ENCODE assay signal across 30 cellular contexts in the genomic region with DNA sequence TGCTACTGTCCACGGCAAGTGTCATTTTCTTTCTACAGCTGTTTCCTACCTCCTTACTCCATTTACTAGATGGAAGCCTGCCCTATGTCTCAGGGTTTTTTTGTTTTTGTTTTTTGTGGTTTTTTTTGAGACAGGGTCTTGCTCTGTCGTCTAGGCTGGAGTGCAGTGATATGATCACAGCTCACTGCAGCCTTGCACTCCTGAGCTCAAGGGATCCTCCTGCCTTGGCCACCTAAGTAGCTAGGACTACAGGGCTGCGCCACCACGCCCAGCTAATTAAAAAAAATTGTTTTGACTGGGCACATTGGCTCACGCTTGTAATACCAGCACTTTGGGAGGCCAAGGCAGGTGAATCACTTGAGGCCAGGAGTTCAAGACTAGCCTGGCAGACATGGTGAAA.
"Had no signal": no experiment of that assay in that cellular context is flagged by ENCODE, and none has a peak within 500 bp of the region (broad histone marks: within the 10 kb centered on the region; RNA-seq: fewer than 3 reads in every experiment).

No MANE protein-coding gene starts in this region.

- H3K27me3 ChIP-seq: colonic mucosa, esophagus squamous epithelium, heart right ventricle, left lung, ovary, sigmoid colon, stomach, thyroid gland had no signal

- H3K9me3 ChIP-seq: colonic mucosa, esophagus squamous epithelium, left lung, ovary, psoas muscle, sigmoid colon, thyroid gland had no signal

- FAIRE-seq: endometrium, islet of Langerhans had no signal

- H3K27ac ChIP-seq: colonic mucosa, esophagus squamous epithelium, heart right ventricle, left lung, ovary, psoas muscle, sigmoid colon, stomach, thyroid gland had no signal

- H3K4me1 Mint-ChIP-seq: nephron; stimulated activated effector memory CD8-positive, alpha-beta T cell treated with anti-CD3 and anti-CD28 coated beads, Interleukin-12 subunit alpha, Interleukin-12 subunit beta, amount 100 ng/mL, for 72 hours had no signal

- H3K27ac Mint-ChIP-seq: naive thymus-derived CD4-positive, alpha-beta T cell; nephron; stimulated activated effector memory CD8-positive, alpha-beta T cell treated with anti-CD3 and anti-CD28 coated beads, Interleukin-12 subunit alpha, Interleukin-12 subunit beta, amount 100 ng/mL, for 72 hours had no signal

- DNase-seq: colonic mucosa; dermis blood vessel endothelial cell; effector memory CD8-positive, alpha-beta T cell; erythroblast; esophagus squamous epithelium; foreskin melanocyte; glutamatergic neuron; heart right ventricle; hippocampal formation; left cardiac atrium; left lung; mesenchymal stem cell; midbrain; naive thymus-derived CD4-positive, alpha-beta T cell; nucleus accumbens; ovary; posterior cingulate gyrus; psoas muscle; right cardiac atrium; sigmoid colon; stimulated activated CD4-positive, alpha-beta T cell treated with anti-CD3 and anti-CD28 coated beads, Interleukin-2, amount 100 ng/mL, for 24 hours; stimulated activated CD4-positive, alpha-beta T cell treated with anti-CD3 and anti-CD28 coated beads, Interleukin-4, amount 100 ng/mL, for 24 hours; stimulated activated naive CD4-positive, alpha-beta T cell treated with Interleukin-2 at 50 U/mL for 16 hours; stomach; thyroid gland; trophoblast cell had no signal

- H3K36me3 Mint-ChIP-seq: stimulated activated effector memory CD8-positive, alpha-beta T cell treated with anti-CD3 and anti-CD28 coated beads, Interleukin-12 subunit alpha, Interleukin-12 subunit beta, amount 100 ng/mL, for 72 hours had no signal

- H3K4me1 ChIP-seq: colonic mucosa, esophagus squamous epithelium, heart right ventricle, left lung, psoas muscle, sigmoid colon, stomach, thyroid gland had no signal

- H3K4me3 Mint-ChIP-seq: effector memory CD8-positive, alpha-beta T cell; naive thymus-derived CD4-positive, alpha-beta T cell; nephron; stimulated activated effector memory CD8-positive, alpha-beta T cell treated with anti-CD3 and anti-CD28 coated beads, Interleukin-12 subunit alpha, Interleukin-12 subunit beta, amount 100 ng/mL, for 72 hours had no signal

- H3K9me3 Mint-ChIP-seq: effector memory CD8-positive, alpha-beta T cell; stimulated activated effector memory CD8-positive, alpha-beta T cell treated with anti-CD3 and anti-CD28 coated beads, Interleukin-12 subunit alpha, Interleukin-12 subunit beta, amount 100 ng/mL, for 72 hours had no signal

- H3K36me3 ChIP-seq: colonic mucosa, esophagus squamous epithelium, heart right ventricle, left lung, ovary, sigmoid colon, stomach, thyroid gland had no signal

- H3K4me3 ChIP-seq: colonic mucosa, esophagus squamous epithelium, heart right ventricle, left lung, ovary, psoas muscle, sigmoid colon, stomach, thyroid gland had no signal
